ENCODE assay signal across 14 cellular contexts in genomic region chr1:3003039-3003940, GRCh38. TPM values are rescaled to one million over a fixed set of nuclear protein-coding genes. Genes with fewer than 3 reads are reported as not detected.
"Had no signal": no experiment of that assay in that cellular context is flagged by ENCODE, and none has a peak within 500 bp of the region (broad histone marks: within the 10 kb centered on the region; RNA-seq: fewer than 3 reads in every experiment).

No MANE protein-coding gene starts in this region.

- H3K4me3 ChIP-seq: prostate gland had no signal

- ATAC-seq: activated CD8-positive, alpha-beta T cell treated with anti-CD3 and anti-CD28 coated beads for 36 hours; stimulated activated effector memory CD8-positive, alpha-beta T cell treated with anti-CD3 and anti-CD28 coated beads, Interleukin-12 subunit alpha, Interleukin-12 subunit beta, amount 100 ng/mL, for 72 hours; WTC11 had no signal

- H3K36me3 ChIP-seq: prostate gland had no signal

- H3K9me3 ChIP-seq: prostate gland had no signal

- DNase-seq: activated CD4-positive, alpha-beta T cell treated with anti-CD3 and anti-CD28 coated beads for 48 hours; activated CD8-positive, alpha-beta T cell treated with anti-CD3 and anti-CD28 coated beads for 36 hours; cerebellar nuclear complex; foreskin melanocyte; immature natural killer cell; occipital lobe; T-helper 2 cell had no signal

- H3K4me1 ChIP-seq: prostate gland had no signal

- H3K27ac ChIP-seq: epithelial cell of prostate, prostate gland had no signal

RNA-seq across cellular contexts. Expression of gene ACTRT2, which starts 18.0 kb away (rescaled TPM):
- total RNA-seq: activated CD8-positive, alpha-beta T cell treated with anti-CD3 and anti-CD28 coated beads for 36 hours; activated T-helper 1 cell treated with anti-CD3 and anti-CD28 coated beads, Interleukin-12 subunit alpha, Interleukin-12 subunit beta, Interleukin-2, Interleukin-4 antibody, amounts not matched to agents 30 ng/mL and 10 ng/mL and 1 ng/mL, durations not matched to agents 14 hours and 24 hours and 36 hours; fibroblast of lung; occipital lobe; WTC11 had no signal
- polyA plus RNA-seq: fibroblast of lung, immature natural killer cell, thymus had no signal
